In the genomic region with DNA sequence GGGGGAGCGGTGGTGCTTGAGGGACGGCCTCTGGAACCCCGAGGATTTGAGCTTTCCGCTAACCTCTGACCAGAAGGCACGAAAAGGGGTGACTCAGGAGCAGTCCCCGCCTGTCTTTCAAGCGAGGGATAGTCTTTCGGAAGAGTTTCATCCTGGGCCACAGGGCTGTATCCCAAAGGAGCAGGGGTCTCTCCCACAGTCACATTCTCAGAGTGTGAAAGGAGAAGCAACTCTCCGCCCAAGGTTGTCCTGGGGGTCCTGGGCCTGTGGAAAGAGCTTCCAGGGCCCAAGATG, we compare ENCODE assay signal across 8 cellular contexts. TPM values are rescaled to one million over a fixed set of nuclear protein-coding genes. Genes with fewer than 3 reads are reported as not detected.
A peak's percentile ranks its signal among the peaks of the same experiment; 100 is the strongest.
DNase-seq lines count a peak whose midpoint lies in the region; ATAC-seq, FAIRE-seq and TF ChIP-seq lines count a peak whose summit lies in the region.

No MANE protein-coding gene starts in this region.

- peak overlapping the region; percentile 95 for H3K4me2 ChIP-seq in GM12878 (ENCODE audit: control insufficient read depth, insufficient read depth)

- ATAC-seq in GM12878, result no peak
- no peak for ATAC-seq in lung (ENCODE audit: insufficient read depth, low FRiP score)
- no peak for ATAC-seq in esophagus mucosa

- RAD21 ChIA-PET in GM12878 (lab: Charles Lee; ENCODE audit: unreplicated experiment), result interaction anchor here (0.7 to 5.7 kb wide), 9 partner anchors 22 to 115 kb away, joined by 3 to 75 read pairs (median 9); a partner anchor contains a TSS

- in situ Hi-C loops in GM12878 (cut with MboI), result no loop called here

- no peak for TF ChIP-seq RAD21 in GM12878 (IDR thresholded peaks at IDR 0.05; ENCODE audit: insufficient read depth, low read depth, low read length)

- peaks cover 5% of the 10 kb centered on the region for H3K36me3 Mint-ChIP-seq in activated naive CD4-positive, alpha-beta T cell treated with anti-CD3 and anti-CD28 coated beads for 36 hours (ENCODE audit: low read depth)

- H2AFZ ChIP-seq in GM12878 (ENCODE audit: control insufficient read depth, low read depth, low read length), result peak overlapping the region; percentile 91

- 53% methylated on average over 9 of the region's 9 CpGs for WGBS in GM12878 (ENCODE audit: insufficient coverage, insufficient replicate concordance, low lambda C conversion rate, missing lambda C conversion rate)
- WGBS in lung, 2 donors, result 55 to 61% methylated on average over 9 of the region's 9 CpGs
- WGBS in tibial nerve, 2 donors, result 51 to 67% methylated on average over 6 to 9 of the region's 9 CpGs

- BruUV-seq in GM12878 (replicated peaks; lab: Mats Ljungman, UMichigan), result no TSS peak

- H3K9me3 ChIP-seq in GM12878 (replicated peaks; ENCODE audit: control insufficient read depth, insufficient read depth, low read length), result no peaks in the 10 kb centered on the region
- no peaks in the 10 kb centered on the region for H3K9me3 ChIP-seq in lung (ENCODE audit: control insufficient read depth in 2 of 2, insufficient read depth in 1 of 2, low read length in 1 of 2)
- H3K9me3 ChIP-seq in tibial nerve, result no peaks in the 10 kb centered on the region

- no peak overlapping the region for H3K9ac ChIP-seq in GM12878 (ENCODE audit: control insufficient read depth, insufficient read depth, low read length)

- no peaks in the 10 kb centered on the region for H3K27me3 Mint-ChIP-seq in activated naive CD4-positive, alpha-beta T cell treated with anti-CD3 and anti-CD28 coated beads for 36 hours (ENCODE audit: low read depth)

- POLR2A ChIA-PET in GM12878 (lab: Charles Lee), result interaction anchor here (1.2 to 2.0 kb wide), 5 partner anchors 21 to 145 kb away, joined by 3 to 8 read pairs (median 7); a partner anchor contains a TSS

- H4K20me1 ChIP-seq in GM12878 (ENCODE audit: control insufficient read depth, insufficient read depth), result no peaks in the 10 kb centered on the region

- TF ChIP-seq POLR2A in GM12878 (IDR thresholded peaks at IDR 0.05; ENCODE audit: low read depth, low read length) (no peak), tibial nerve (IDR thresholded peaks at IDR 0.05) (no peak)

- H3K27me3 ChIP-seq in GM12878 (replicated peaks in 1 of 2; ENCODE audit: control insufficient read depth in 2 of 2, insufficient read depth in 2 of 2, low read length in 1 of 2) (no peaks in the 10 kb centered on the region), lung (ENCODE audit: control insufficient read depth, insufficient read depth) (no peaks in the 10 kb centered on the region), tibial nerve (no peaks in the 10 kb centered on the region)

- H3K4me1 Mint-ChIP-seq in activated naive CD4-positive, alpha-beta T cell treated with anti-CD3 and anti-CD28 coated beads for 36 hours (ENCODE audit: low read depth), result peaks cover 19% of the 10 kb centered on the region

- no peak for DNase-seq in activated naive CD4-positive, alpha-beta T cell treated with anti-CD3 and anti-CD28 coated beads for 36 hours
- no peak for DNase-seq in activated naive CD4-positive, alpha-beta T cell (lab: John Stamatoyannopoulos, UW)
- no peak for DNase-seq in GM12878 (ENCODE audit: low read depth, low spot score)
- DNase-seq in lung (ENCODE audit: low spot score), result no peak
- DNase-seq in tibial nerve (ENCODE audit: low spot score in 2 of 2), result no peak
- DNase-seq in nucleus accumbens (lab: John Stamatoyannopoulos, UW), result no peak
- DNase-seq in glomerular visceral epithelial cell (ENCODE audit: extremely low spot score), result no peak

- CTCF ChIA-PET in activated naive CD4-positive, alpha-beta T cell treated with anti-CD3 and anti-CD28 coated beads for 36 hours (lab: Charles Lee), result interaction anchor here (1.2 to 1.9 kb wide), 4 partner anchors 21 to 97 kb away, joined by 6 to 8 read pairs (median 6); a partner anchor contains a TSS
- CTCF ChIA-PET in GM12878 (lab: Yijun Ruan, JAX), result interaction anchor here (0.7 to 9.7 kb wide), 9 partner anchors 21 to 174 kb away, joined by 3 to 334 read pairs (median 9); a partner anchor contains a TSS

- no peaks in the 10 kb centered on the region; a peak in 1 of 4 replicates for H3K36me3 ChIP-seq in GM12878 (ENCODE audit: control insufficient read depth in 2 of 2, insufficient read depth in 2 of 2, low read length in 1 of 2)
- H3K36me3 ChIP-seq in lung (ENCODE audit: control insufficient read depth in 2 of 2, insufficient read depth in 2 of 2, low read length in 2 of 2), result peaks cover 0 to 7% of the 10 kb centered on the region in 2 donors
- H3K36me3 ChIP-seq in tibial nerve, result peaks cover 0 to 11% (median 0%) of the 10 kb centered on the region in 3 donors

- SMC1A ChIA-PET in GM12878 (lab: Charles Lee; ENCODE audit: uncharacterized antibody, unreplicated experiment), result interaction anchor here (1.0 to 9.7 kb wide), 4 partner anchors 21 to 65 kb away, joined by 4 to 179 read pairs (median 68); no protein-coding TSS in a partner anchor

- peaks cover 34% of the 10 kb centered on the region for H3K4me1 ChIP-seq in GM12878 (ENCODE audit: control insufficient read depth, insufficient read depth, low read length)
- H3K4me1 ChIP-seq in lung (ENCODE audit: control insufficient read depth in 2 of 2, insufficient read depth in 2 of 2, low read length in 2 of 2), result peaks cover 0 to 31% of the 10 kb centered on the region in 2 donors
- H3K4me1 ChIP-seq in tibial nerve, result peaks cover 0 to 38% (median 27%) of the 10 kb centered on the region in 4 donors

- H3K4me3 ChIP-seq in GM12878 (peak overlapping the region; percentile 31; the same call in 1 of the 2 replicates), lung (no peak overlapping the region), tibial nerve (peak overlapping the region; percentile 16 to 93 (median 56))

- H3K27ac ChIP-seq in GM12878 (ENCODE audit: control insufficient read depth, insufficient read depth), result no peak overlapping the region
- H3K27ac ChIP-seq in lung (ENCODE audit: low read depth in 1 of 2, low read length in 1 of 2), result peak overlapping the region; percentile 15 to 70
- peak overlapping the region; percentile 63 to 93 (median 72) for H3K27ac ChIP-seq in tibial nerve

- peaks cover 29% of the 10 kb centered on the region for H3K79me2 ChIP-seq in GM12878 (ENCODE audit: control insufficient read depth, insufficient read depth, low read length)

- H3K9me3 Mint-ChIP-seq in activated naive CD4-positive, alpha-beta T cell treated with anti-CD3 and anti-CD28 coated beads for 36 hours, result no peaks in the 10 kb centered on the region

- TF ChIP-seq EP300 in GM12878 (IDR thresholded peaks at IDR 0.05; ENCODE audit: borderline replicate concordance in 1 of 2, control insufficient read depth in 1 of 2, low read depth in 2 of 2, low read length in 2 of 2), result no peak
- no peak for TF ChIP-seq EP300 in tibial nerve (IDR thresholded peaks at IDR 0.05)

- H3K4me3 Mint-ChIP-seq in activated naive CD4-positive, alpha-beta T cell treated with anti-CD3 and anti-CD28 coated beads for 36 hours, result peak overlapping the region; percentile 78

- FAIRE-seq in GM12878 (lab: Jason Lieb, UNC), result no peak

- no peak for TF ChIP-seq CTCF in GM12878 (IDR thresholded peaks at IDR 0.05 in 2 of 3, conservative IDR thresholded peaks at IDR 0.05 in 1 of 3; ENCODE audit: control insufficient read depth in 2 of 3, extremely low read depth in 1 of 3, insufficient read depth in 1 of 3, low read depth in 3 of 3, low read length in 3 of 3)
- TF ChIP-seq CTCF in lung (IDR thresholded peaks at IDR 0.05; ENCODE audit: control extremely low read depth, extremely low read depth), result no peak
- TF ChIP-seq CTCF in tibial nerve (IDR thresholded peaks at IDR 0.05), result no peak

- intact Hi-C loops in activated naive CD4-positive, alpha-beta T cell treated with anti-CD3 and anti-CD28 coated beads for 36 hours (cut with micrococcal nuclease), result loop anchor here (1.0 to 10.0 kb wide), 15 partner anchors 56 to 1463 kb away; a partner anchor contains a TSS
- intact Hi-C loops in GM12878 (cut with micrococcal nuclease; ENCODE audit: unreplicated experiment), result loop anchor here (5.0 kb wide), 1 partner anchor 50 kb away; no protein-coding TSS in a partner anchor

- no peak overlapping the region for H3K27ac Mint-ChIP-seq in activated naive CD4-positive, alpha-beta T cell treated with anti-CD3 and anti-CD28 coated beads for 36 hours

RNA-seq across cellular contexts. Expression of a gene that starts 1.4 kb away (rescaled TPM):
- total RNA-seq in activated naive CD4-positive, alpha-beta T cell treated with anti-CD3 and anti-CD28 coated beads for 36 hours, result 1 to 10 TPM; 8.2 to 9.1 TPM
- total RNA-seq in GM12878 (2013; cell fraction: nucleolus; rRNA removed), result 27.3 and 28.8 TPM in 2 replicates
- 13.0 TPM in 2 replicates for total RNA-seq in GM12878 (2014; rRNA removed)
- total RNA-seq in GM12878 (2014; rRNA removed; fragmentation: Illumina TruSeq; extraction: Trizol), result 4.9 and 5.5 TPM in 2 replicates
- 16.0 and 17.5 TPM in 2 replicates for total RNA-seq in GM12878 (2021)
- polyA plus RNA-seq in GM12878 (2011; ENCODE audit: low read depth), result 2.5 TPM
- 9.7 and 17.0 TPM in 2 replicates for polyA plus RNA-seq in GM12878 (2011; rRNA removed)
- polyA plus RNA-seq in GM12878 (2011; cell fraction: cytosol; rRNA removed), result 24.2 and 27.7 TPM in 2 replicates
- 37.1 and 37.4 TPM in 2 replicates for polyA plus RNA-seq in GM12878 (2011; cell fraction: nucleus; rRNA removed)
- polyA plus RNA-seq in GM12878 (2012), result 5.4 and 6.3 TPM in 2 replicates
- polyA plus RNA-seq in GM12878 (2014; fragmentation: Illumina TruSeq; extraction: Trizol), result 4.8 and 10.3 TPM in 2 replicates
- under 1 TPM; 0.73 to 0.82 TPM for polyA plus RNA-seq in GM12878 (2014; fragmentation: Nextera tagmentation; extraction: Ambion mirVana)
- polyA plus RNA-seq in GM12878 (2014; rRNA removed), result 16.1 and 18.2 TPM in 2 replicates
- 1 to 10 TPM; 1.7 TPM for polyA plus RNA-seq in GM12878 (2016; fragmentation: Nextera tagmentation; extraction: Ambion mirVana)
- polyA minus RNA-seq in GM12878 (2011; rRNA and poly(A)+ RNA removed), result 32.2 and 48.1 TPM in 2 replicates
- polyA minus RNA-seq in GM12878 (2011; cell fraction: cytosol; rRNA and poly(A)+ RNA removed), result 17.5 and 17.6 TPM in 2 replicates
- polyA minus RNA-seq in GM12878 (2011; cell fraction: nucleus; rRNA and poly(A)+ RNA removed), result 28.3 and 42.2 TPM in 2 replicates
- total RNA-seq in lung, result 10 to 100 TPM; 16.5 to 36.2 TPM
- 10 to 100 TPM; 10.2 to 25.2 TPM for polyA plus RNA-seq in lung
- total RNA-seq in tibial nerve, result 10 to 100 TPM in 3 of 4 donors, 1 to 10 TPM in 1; 8.1 to 15.0 (median 11.5) TPM
- total RNA-seq in esophagus mucosa, result 62.6 TPM
